ENCODE assay signal across 20 cellular contexts in the genomic region with DNA sequence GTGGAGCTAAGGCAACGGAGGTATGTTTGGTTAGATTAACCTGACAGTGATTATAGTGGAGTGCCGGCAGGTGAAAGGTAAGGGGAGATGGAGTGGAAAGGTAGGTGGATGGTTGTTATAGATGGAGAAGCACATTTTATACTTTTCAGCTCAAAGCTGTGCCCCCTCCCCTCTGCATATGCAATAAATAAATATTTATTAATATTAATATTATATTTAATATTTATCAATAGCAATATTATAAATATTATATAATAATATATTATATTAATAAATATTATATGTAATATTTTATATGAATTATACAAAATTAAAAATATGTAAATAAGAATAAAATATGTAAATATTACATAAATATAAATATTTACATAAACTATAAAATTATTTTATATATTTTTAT.
"Had no signal": no experiment of that assay in that cellular context is flagged by ENCODE, and none has a peak within 500 bp of the region (broad histone marks: within the 10 kb centered on the region; RNA-seq: fewer than 3 reads in every experiment).

No MANE protein-coding gene starts in this region.

- DNase-seq: Kasumi-1, MM.1S, NCI-H1092 treated with DMSO at 0.1 percent for 48 hours, NCI-H1436, NCI-H187, NCI-H2029, NCI-H2081 treated with DMSO at 0.1 percent for 48 hours, NCI-H2171 treated with DMSO at 0.1 percent for 48 hours, NCI-H345, NCI-H446 treated with DMSO at 0.1 percent for 48 hours, NCI-H524, NCI-H526 treated with DMSO at 0.1 percent for 48 hours, NCI-H748 treated with DMSO at 0.1 percent for 48 hours, SHP77, SK-N-SH had no signal

- H3K4me3 ChIP-seq: K562 had no signal

- H3K9me3 ChIP-seq: SK-N-SH had no signal

- FAIRE-seq: HTR-8/SVneo, K562 had no signal

- H3K27ac ChIP-seq: HL-60, KMS-11, RWPE1 had no signal

- H3K9ac ChIP-seq: KMS-11, SK-N-SH had no signal
